In the genomic region with DNA sequence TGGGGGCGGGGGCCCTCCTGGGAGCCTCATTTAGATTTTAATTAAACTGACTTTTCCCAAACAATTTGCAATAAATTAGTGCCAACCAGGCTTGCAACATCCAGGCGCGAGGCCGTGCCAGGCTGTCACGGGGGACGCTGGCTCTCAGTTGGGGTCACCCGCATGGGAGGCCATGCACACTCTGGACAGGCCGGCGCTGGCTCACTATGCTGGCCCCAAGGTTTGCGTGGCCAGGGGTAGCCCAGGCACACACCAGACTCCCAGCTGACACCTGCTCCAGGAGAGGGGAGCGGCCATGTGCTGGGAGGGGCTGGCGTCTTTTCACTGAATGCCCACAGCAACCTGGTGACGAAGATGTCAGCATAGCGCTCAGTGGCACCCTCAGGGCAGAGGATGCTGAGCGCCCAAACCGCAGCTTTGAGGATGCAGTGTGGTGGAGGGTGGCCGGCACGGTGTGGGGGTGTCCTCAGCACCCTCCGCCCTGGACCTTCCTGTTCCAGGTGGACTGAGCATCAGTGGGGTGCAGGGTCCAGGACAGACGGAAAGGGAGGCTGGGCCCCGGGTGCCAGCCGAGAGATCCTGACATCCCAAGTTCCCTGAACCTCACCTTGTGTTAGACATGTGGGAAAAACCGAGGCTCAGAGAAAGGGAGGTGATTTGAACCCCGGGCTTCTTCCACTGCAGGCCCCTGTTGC, we compare ENCODE assay signal across 14 cellular contexts.
A peak's percentile ranks its signal among the peaks of the same experiment; 100 is the strongest.
DNase-seq lines count a peak whose midpoint lies in the region.
"Had no signal": no experiment of that assay in that cellular context is flagged by ENCODE, and none has a peak within 500 bp of the region (broad histone marks: within the 10 kb centered on the region; RNA-seq: fewer than 3 reads in every experiment).

No MANE protein-coding gene starts in this region.

- intact Hi-C loops in posterior vena cava (cut with DNase I) = no loop called here

- DNase-seq in NCI-H1417 (lab: John Stamatoyannopoulos, UW) (peak in 2 of 3 experiments; percentile 29 to 57), NCI-H1417 treated with DMSO at 0.1 percent for 48 hours (lab: John Stamatoyannopoulos, UW) (no peak), D341Med (ENCODE audit: low spot score) (peak; percentile 23), ecto neural progenitor cell (ENCODE audit: low spot score) (peak; percentile 38), posterior vena cava (ENCODE audit: low spot score) (peak; percentile 65), NOMO-1 (lab: John Stamatoyannopoulos, UW; ENCODE audit: unreplicated experiment in 2 of 2) (no peak), NCI-H2081 (lab: John Stamatoyannopoulos, UW) (no peak), mucosa of gallbladder (ENCODE audit: low spot score) (no peak)
- DNase-seq: activated gamma-delta T cell; BE2C; glutamatergic neuron; mesendoderm; NCI-H526 treated with DMSO at 0.1 percent for 48 hours; stimulated activated CD4-positive, alpha-beta T cell treated with anti-CD3 and anti-CD28 coated beads, Interleukin-2, amount 100 ng/mL, for 48 hours had no signal

Comparison
In these comparisons a context has a peak if more than half of its experiments do, and no peak if none do; other contexts are left out.
1. DNase-seq: peak in NCI-H1417 (2 of 3), D341Med (single experiment), ecto neural progenitor cell (single experiment) and posterior vena cava (single experiment); none in NCI-H1417 treated with DMSO at 0.1 percent for 48 hours (single experiment), NOMO-1 (0 of 2), NCI-H2081 (0 of 2) and mucosa of gallbladder (single experiment).